10 cellular contexts compared by ENCODE assay signal in genomic region chr11:111922803-111923202, GRCh38. TPM values are rescaled to one million over a fixed set of nuclear protein-coding genes. Genes with fewer than 3 reads are reported as not detected.
DNase-seq lines count a peak whose midpoint lies in the region; ATAC-seq and TF ChIP-seq lines count a peak whose summit lies in the region.
"Had no signal": no experiment of that assay in that cellular context is flagged by ENCODE, and none has a peak within 500 bp of the region (broad histone marks: within the 10 kb centered on the region; RNA-seq: fewer than 3 reads in every experiment).

No MANE protein-coding gene starts in this region.

- no peak for TF ChIP-seq CTCF in AG10803 (conservative IDR thresholded peaks at IDR 0.05; ENCODE audit: low read length)
- TF ChIP-seq CTCF in ovary (IDR thresholded peaks at IDR 0.05) = peak in 1 of 3 donors; percentile 28

- H3K36me3 Mint-ChIP-seq in effector memory CD8-positive, alpha-beta T cell (ENCODE audit: insufficient read depth) = peaks cover 3% of the 10 kb centered on the region

- H3K27me3 ChIP-seq in ovary = no peaks in the 10 kb centered on the region
- H3K27me3 ChIP-seq: MG63 had no signal

- no peak for TF ChIP-seq EP300 in ovary (IDR thresholded peaks at IDR 0.05)

- no peak for TF ChIP-seq POLR2A in ovary (IDR thresholded peaks at IDR 0.05)

- peaks cover 11 to 14% of the 10 kb centered on the region in 2 donors for H3K27me3 Mint-ChIP-seq in effector memory CD8-positive, alpha-beta T cell

- no peak overlapping the region for H3K27ac Mint-ChIP-seq in effector memory CD8-positive, alpha-beta T cell

- no peaks in the 10 kb centered on the region for H3K9me3 ChIP-seq in ovary
- H3K9me3 ChIP-seq: MG63 had no signal

- no peaks in the 10 kb centered on the region for H3K36me3 ChIP-seq in ovary
- H3K36me3 ChIP-seq: MG63 had no signal

- H3K4me3 Mint-ChIP-seq in effector memory CD8-positive, alpha-beta T cell = no peak overlapping the region

- WGBS in ovary, 3 donors = 1 to 9% (median 3%) methylated on average over 2 of the region's 2 CpGs

- DNase-seq in AG10803 (ENCODE audit: low read depth) = peak; percentile 87
- DNase-seq in RPMI7951 (ENCODE audit: low read depth) = peak; percentile 63
- peak; percentile 95 for DNase-seq in fibroblast of peridontal ligament (ENCODE audit: extremely low read depth)
- peak in 3 of 5 donors; percentile 53 to 84 (median 67) for DNase-seq in ovary
- DNase-seq in effector memory CD8-positive, alpha-beta T cell = no peak
- no peak for DNase-seq in glomerular visceral epithelial cell (ENCODE audit: extremely low spot score)
- no peak for DNase-seq in activated CD4-positive, CD25-positive, alpha-beta regulatory T cell treated with anti-CD3 and anti-CD28 coated beads, Interleukin-2, amount 50 U/mL, for 72 hours
- DNase-seq: DND-41 had no signal

- peaks cover 13% of the 10 kb centered on the region for H3K4me1 ChIP-seq in ovary (ENCODE audit: insufficient read depth)

- H3K9me3 Mint-ChIP-seq in effector memory CD8-positive, alpha-beta T cell = no peaks in the 10 kb centered on the region

- peaks cover 2 to 14% of the 10 kb centered on the region in 2 donors for H3K4me1 Mint-ChIP-seq in effector memory CD8-positive, alpha-beta T cell (ENCODE audit: low read depth in 2 of 2)

- peak overlapping the region; percentile 68 to 85 for H3K27ac ChIP-seq in ovary

- H3K4me3 ChIP-seq in AG10803 (ENCODE audit: low read length) (peak overlapping the region; percentile 1; the same call in 1 of the 2 replicates), ovary (no peak overlapping the region)
- H3K4me3 ChIP-seq: MG63 had no signal

- intact Hi-C loops in ovary (cut with DNase I) = loop anchor here in 1 of 4 donors (5.0 kb wide), 1 partner anchor 41 kb away; no protein-coding TSS in a partner anchor

- no peak for ATAC-seq in effector memory CD8-positive, alpha-beta T cell (replicated peaks)
- no peak for ATAC-seq in GM21526 (IDR thresholded peaks at IDR 0.05; ENCODE audit: low FRiP score, unreplicated experiment)

RNA-seq across cellular contexts. Expression of gene C11orf52, which starts 4.1 kb away (rescaled TPM):
- not detected in 2 replicates for total RNA-seq in RPMI7951 (2014; rRNA removed; shearing (Covaris generic))
- 1 to 10 TPM in 6 of 7 donors, not detected in 1; 1.3 to 5.9 (median 1.9) TPM for total RNA-seq in ovary
- 1 to 10 TPM; 2.4 to 3.7 TPM for polyA plus RNA-seq in ovary

RNA-seq across cellular contexts. Expression of gene HSPB2, which starts 10.3 kb away (rescaled TPM):
- not detected in 2 replicates for total RNA-seq in RPMI7951 (2014; rRNA removed; shearing (Covaris generic))
- 10 to 100 TPM in 1 of 7 donors, 1 to 10 TPM in 4, under 1 TPM in 1, not detected in 1; 0.34 to 10.3 (median 7.6) TPM for total RNA-seq in ovary
- 10 to 100 TPM in 1 of 2 donors, 1 to 10 TPM in 1; 5.0 to 11.8 TPM for polyA plus RNA-seq in ovary

RNA-seq across cellular contexts. Expression of gene CRYAB, which starts 11.2 kb away (rescaled TPM):
- 0.29 TPM in 1 of 2 replicates, not detected in the other for total RNA-seq in RPMI7951 (2014; rRNA removed; shearing (Covaris generic))
- 100 to 1,000 TPM in 1 of 7 donors, 10 to 100 TPM in 6; 22.7 to 121 (median 72.5) TPM for total RNA-seq in ovary
- polyA plus RNA-seq in ovary = 100 to 1,000 TPM in 1 of 2 donors, 10 to 100 TPM in 1; 69.2 to 301 TPM

RNA-seq across cellular contexts. Expression of gene DIXDC1, which starts 14.3 kb away (rescaled TPM):
- 15.0 and 17.8 TPM in 2 replicates for total RNA-seq in RPMI7951 (2014; rRNA removed; shearing (Covaris generic))
- total RNA-seq in ovary = 10 to 100 TPM; 17.0 to 25.4 (median 23.7) TPM
- polyA plus RNA-seq in ovary = 10 to 100 TPM; 10.3 to 37.9 TPM

RNA-seq across cellular contexts. Expression of gene CFAP68, which starts 43.5 kb away (rescaled TPM):
- 27.9 and 43.3 TPM in 2 replicates for total RNA-seq in RPMI7951 (2014; rRNA removed; shearing (Covaris generic))
- total RNA-seq in ovary = 10 to 100 TPM; 11.6 to 40.9 (median 21.4) TPM
- polyA plus RNA-seq in ovary = 10 to 100 TPM; 28.6 to 70.1 TPM

Comparison
In these comparisons a context has a peak if more than half of its experiments do, and no peak if none do; other contexts are left out.
1. DNase-seq: peak in AG10803 (single experiment), RPMI7951 (single experiment), fibroblast of peridontal ligament (single experiment) and ovary (3 of 5); none in effector memory CD8-positive, alpha-beta T cell (0 of 3), glomerular visceral epithelial cell (single experiment) and activated CD4-positive, CD25-positive, alpha-beta regulatory T cell treated with anti-CD3 and anti-CD28 coated beads, Interleukin-2, amount 50 U/mL, for 72 hours (single experiment).
2. RNA of gene CRYAB, which starts 11.2 kb away (total RNA-seq): 22.7 to 121 TPM in ovary; 0.29 TPM in RPMI7951; every median in the first group is over 10 times any median in the second.